ENCODE assay signal across 17 cellular contexts in the genomic region with DNA sequence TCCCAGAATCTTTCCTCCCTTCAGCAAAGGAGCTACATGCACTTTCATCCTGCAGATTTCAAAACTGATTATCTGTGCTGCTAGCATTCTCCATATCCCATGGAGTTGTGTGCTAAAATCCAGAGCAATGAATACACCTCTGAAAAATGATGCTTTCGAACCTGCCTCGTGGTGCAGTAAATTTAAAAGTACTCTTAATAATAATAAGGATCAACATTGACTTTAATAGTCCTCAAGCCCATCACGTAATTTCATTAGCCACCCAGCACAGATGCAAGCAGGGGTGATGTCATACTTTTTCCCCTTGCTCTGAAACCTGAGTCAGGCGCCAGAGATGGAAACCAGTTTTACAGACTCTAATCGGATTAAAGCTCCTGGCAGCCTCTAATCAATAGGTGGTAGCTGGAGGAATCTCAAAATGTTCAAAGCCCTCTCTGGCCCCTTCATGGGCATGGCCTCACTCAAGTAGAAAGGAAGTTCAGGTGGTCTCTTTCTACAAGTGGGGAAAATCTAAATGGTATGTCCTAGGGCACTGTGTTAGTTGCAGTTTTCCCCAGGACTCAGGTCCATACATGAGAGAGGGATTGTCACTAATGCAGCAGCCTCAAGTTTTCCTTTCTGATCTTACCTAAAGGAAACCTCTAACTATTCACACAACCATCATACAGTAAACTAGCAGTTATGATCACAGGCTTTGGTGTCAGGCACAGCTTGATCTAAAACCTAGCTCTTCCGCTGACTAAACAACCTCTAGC.
DNase-seq lines count a peak whose midpoint lies in the region; TF ChIP-seq lines count a peak whose summit lies in the region.
"Had no signal": no experiment of that assay in that cellular context is flagged by ENCODE, and none has a peak within 500 bp of the region (broad histone marks: within the 10 kb centered on the region; RNA-seq: fewer than 3 reads in every experiment).

No MANE protein-coding gene starts in this region.

- DNase-seq in NCI-H2171 treated with DMSO at 0.1 percent for 48 hours (lab: John Stamatoyannopoulos, UW) = peak; percentile 39
- no peak for DNase-seq in NCI-H2171 (lab: John Stamatoyannopoulos, UW)
- peak; percentile 92 for DNase-seq in NCI-H82 (lab: John Stamatoyannopoulos, UW)
- DNase-seq in epithelial cell of esophagus (ENCODE audit: low read depth) = peak; percentile 15
- DNase-seq in retina = peak; percentile 24
- no peak for DNase-seq in hepatic stellate cell (ENCODE audit: low spot score)
- no peak for DNase-seq in putamen (ENCODE audit: low spot score)
- DNase-seq in stimulated activated naive CD4-positive, alpha-beta T cell treated with Interleukin-2 at 50 U/mL for 16 hours (lab: John Stamatoyannopoulos, UW) = no peak
- DNase-seq: activated CD4-positive, alpha-beta memory T cell treated with anti-CD3 and anti-CD28 coated beads, Interleukin-2, amount 10 ng/mL, durations not matched to agents 7 days and 5 days; activated T-cell treated with anti-CD3 and anti-CD28 coated beads, Interleukin-2, amount 50 U/mL, for 48 hours; DND-41; heart left ventricle; MG63; NCI-H1694 treated with DMSO at 0.1 percent for 48 hours; stimulated activated CD4-positive, alpha-beta T cell treated with anti-CD3 and anti-CD28 coated beads, Interleukin-1b, Interleukin-23, amount 100 ng/mL, for 48 hours had no signal

- no peak overlapping the region for H3K4me3 ChIP-seq in epithelial cell of esophagus (ENCODE audit: low read length)
- H3K4me3 ChIP-seq: breast epithelium, esophagus muscularis mucosa, heart left ventricle, MG63 had no signal

- TF ChIP-seq CTCF in epithelial cell of esophagus (IDR thresholded peaks at IDR 0.05; ENCODE audit: insufficient read depth, low read depth, low read length, missing control alignments) = no peak

Comparison
In these comparisons a context has a peak if more than half of its experiments do, and no peak if none do; other contexts are left out.
1. DNase-seq: peak in NCI-H2171 treated with DMSO at 0.1 percent for 48 hours (single experiment), NCI-H82 (single experiment), epithelial cell of esophagus (single experiment) and retina (single experiment); none in NCI-H2171 (single experiment), hepatic stellate cell (single experiment), putamen (single experiment) and stimulated activated naive CD4-positive, alpha-beta T cell treated with Interleukin-2 at 50 U/mL for 16 hours (single experiment).